12 cellular contexts compared by ENCODE assay signal in genomic region chr9:131707050-131707449, GRCh38. TPM values are rescaled to one million over a fixed set of nuclear protein-coding genes. Genes with fewer than 3 reads are reported as not detected.
DNase-seq lines count a peak whose midpoint lies in the region; ATAC-seq and TF ChIP-seq lines count a peak whose summit lies in the region.
"Had no signal": no experiment of that assay in that cellular context is flagged by ENCODE, and none has a peak within 500 bp of the region (broad histone marks: within the 10 kb centered on the region; RNA-seq: fewer than 3 reads in every experiment).

No MANE protein-coding gene starts in this region.

- H3K36me3 Mint-ChIP-seq in HFFc6 (ENCODE audit: low read depth) = peaks cover 6% of the 10 kb centered on the region
- no peaks in the 10 kb centered on the region for H3K36me3 Mint-ChIP-seq in natural killer cell

- H3K9me3 Mint-ChIP-seq in HFFc6 (no peaks in the 10 kb centered on the region), natural killer cell (no peaks in the 10 kb centered on the region)

- peaks cover 5% of the 10 kb centered on the region; the same call in 1 of the 2 replicates for H3K27me3 Mint-ChIP-seq in HFFc6 (ENCODE audit: insufficient read depth)
- H3K27me3 Mint-ChIP-seq in natural killer cell (ENCODE audit: low read depth in 2 of 2) = no peaks in the 10 kb centered on the region

- CTCF ChIA-PET in mammary epithelial cell (lab: Charles Lee; ENCODE audit: low non-redundant PET) = no interaction called here

- no peaks in the 10 kb centered on the region for H3K27me3 ChIP-seq in mammary epithelial cell (ENCODE audit: insufficient read depth, low read length)
- H3K27me3 ChIP-seq: ovary had no signal

- 81% methylated on average over 5 of the region's 5 CpGs for WGBS in mammary epithelial cell (ENCODE audit: low coverage, missing lambda C conversion rate)

- no peak overlapping the region for H2AFZ ChIP-seq in mammary epithelial cell (ENCODE audit: low read depth, low read length)

- intact Hi-C loops in mammary epithelial cell (cut with micrococcal nuclease) = loop anchor here (2.0 kb wide), 1 partner anchor 74 kb away; no protein-coding TSS in a partner anchor
- intact Hi-C loops in natural killer cell (cut with micrococcal nuclease) = no loop called here

- no TSS peak for BruUV-seq in mammary epithelial cell (replicated peaks; lab: Mats Ljungman, UMichigan)

- no peaks in the 10 kb centered on the region for H3K9me3 ChIP-seq in mammary epithelial cell (replicated peaks; ENCODE audit: insufficient read depth, low read length)
- H3K9me3 ChIP-seq: ovary had no signal

- dilution Hi-C loops in mammary epithelial cell (cut with HindIII; ENCODE audit: low sequenced_read_pairs) = no loop called here

- no peaks in the 10 kb centered on the region for H4K20me1 ChIP-seq in mammary epithelial cell (ENCODE audit: insufficient read depth, low read length)

- in situ Hi-C loops in mammary epithelial cell (cut with MboI; ENCODE audit: low sequenced_read_pairs in 2 of 2) = no loop called here
- in situ Hi-C loops in ACHN (cut with HindIII; ENCODE audit: low pct_ligation_motif_present, low pct_unique_long_range_greater_than_20kb, low sequenced_read_pairs) = no loop called here

- ATAC-seq in natural killer cell (no peak), GM21576 (IDR thresholded peaks at IDR 0.05; ENCODE audit: unreplicated experiment) (no peak), HG02970 (IDR thresholded peaks at IDR 0.05; ENCODE audit: low FRiP score, unreplicated experiment) (no peak)

- peaks cover 87% of the 10 kb centered on the region for H3K79me2 ChIP-seq in mammary epithelial cell (ENCODE audit: insufficient read depth, low read length)

- H3K4me1 ChIP-seq in mammary epithelial cell (ENCODE audit: insufficient read depth, low read length) = peaks cover 69% of the 10 kb centered on the region

- peak overlapping the region; percentile 74 for H3K4me2 ChIP-seq in mammary epithelial cell (ENCODE audit: insufficient read depth, low read depth, low read length)

- peak overlapping the region; percentile 72; the same call in 1 of the 2 replicates for H3K4me3 Mint-ChIP-seq in HFFc6
- no peak overlapping the region for H3K4me3 Mint-ChIP-seq in natural killer cell

- TF ChIP-seq CTCF in 22Rv1 (IDR thresholded peaks at IDR 0.05) = no peak
- TF ChIP-seq CTCF in HFFc6 (IDR thresholded peaks at IDR 0.05) = no peak
- TF ChIP-seq CTCF in mammary epithelial cell (conservative IDR thresholded peaks at IDR 0.05 in 1 of 2, IDR thresholded peaks at IDR 0.05 in 1 of 2; ENCODE audit: extremely low read depth in 1 of 2, insufficient read depth in 1 of 2, low read depth in 1 of 2, low read length in 2 of 2) = no peak
- no peak for TF ChIP-seq CTCF in natural killer cell (IDR thresholded peaks at IDR 0.05)

- H3K4me1 Mint-ChIP-seq in HFFc6 (ENCODE audit: low read depth) (peaks cover 65% of the 10 kb centered on the region), natural killer cell (peaks cover 83 to 86% of the 10 kb centered on the region in 2 donors)

- no peak overlapping the region for H3K9ac ChIP-seq in mammary epithelial cell (ENCODE audit: insufficient read depth, low read length)

- H3K27ac Mint-ChIP-seq in HFFc6 = peak overlapping the region; percentile 97
- H3K27ac Mint-ChIP-seq in natural killer cell = peak overlapping the region; percentile 82 to 92

- no peaks in the 10 kb centered on the region for H3K36me3 ChIP-seq in mammary epithelial cell (ENCODE audit: insufficient read depth, low read length)
- H3K36me3 ChIP-seq: ovary had no signal

- H3K4me3 ChIP-seq in mammary epithelial cell (replicated peaks in 1 of 3; ENCODE audit: insufficient read depth in 1 of 3, low read depth in 2 of 3, low read length in 3 of 3) = no peak overlapping the region
- H3K4me3 ChIP-seq: ovary had no signal

- H3K27ac ChIP-seq in 22Rv1 (peak overlapping the region; percentile 34), mammary epithelial cell (ENCODE audit: insufficient read depth, low read depth, low read length) (peak overlapping the region; percentile 89)
- H3K27ac ChIP-seq: C4-2B, ovary had no signal

- DNase-seq in HFFc6 (no peak), mammary epithelial cell (no peak), natural killer cell (no peak), ACHN (no peak), SW480 (ENCODE audit: low spot score) (no peak)
- DNase-seq: kidney, NCI-H446 treated with DMSO at 0.1 percent for 48 hours, ovary had no signal

RNA-seq across cellular contexts. Expression of gene RAPGEF1, which starts 32.8 kb away (rescaled TPM):
- total RNA-seq in HFFc6 (2021; fragmentation: NEBNext Ultra II Directional; extraction: Animal tissue kit (Norgen Biotek cat#: 25700)) = 10 to 100 TPM; 38.6 to 46.6 (median 42.3) TPM
- 10 to 100 TPM; 41.7 to 51.3 TPM for total RNA-seq in mammary epithelial cell
- 22.8 TPM for polyA plus RNA-seq in mammary epithelial cell
- 29.1 TPM for polyA minus RNA-seq in mammary epithelial cell
- 100 to 1,000 TPM; 210 to 224 (median 222) TPM for total RNA-seq in natural killer cell

Comparison
In these comparisons a context has a peak if more than half of its experiments do, and no peak if none do; other contexts are left out.
1. RNA of gene RAPGEF1, which starts 32.8 kb away (total RNA-seq): 210 to 224 TPM in natural killer cell; 41.7 to 51.3 TPM in mammary epithelial cell and 38.6 to 46.6 TPM in HFFc6; every median in the first group is over 4 times any median in the second.